In genomic region chr11:64817476-64817875, GRCh38 we compare ENCODE assay signal across 29 cellular contexts. TPM values are rescaled to one million over a fixed set of nuclear protein-coding genes. Genes with fewer than 3 reads are reported as not detected.
"Had no signal": no experiment of that assay in that cellular context is flagged by ENCODE, and none has a peak within 500 bp of the region (broad histone marks: within the 10 kb centered on the region; RNA-seq: fewer than 3 reads in every experiment).

No MANE protein-coding gene starts in this region.

- H3K27me3 ChIP-seq: colonic mucosa, gastrocnemius medialis, heart right ventricle, left lung, sigmoid colon, stomach, thyroid gland, vagina had no signal

- H3K4me1 ChIP-seq: colonic mucosa, gastrocnemius medialis, heart right ventricle, left lung, parathyroid adenoma, prostate gland, sigmoid colon, stomach, thyroid gland, vagina had no signal

- H3K36me3 ChIP-seq: colonic mucosa, gastrocnemius medialis, heart right ventricle, left lung, prostate gland, sigmoid colon, stomach, thyroid gland, vagina had no signal

- H3K4me3 Mint-ChIP-seq: dendritic cell treated with granulocyte-macrophage colony-stimulating factor and Interleukin-4, amounts not matched to agents 40 ng/mL and 50 ng/mL, for 4 days; endodermal cell; naive thymus-derived CD4-positive, alpha-beta T cell; nephron progenitor cell had no signal

- H3K9ac ChIP-seq: parathyroid adenoma had no signal

- ATAC-seq: esophagus mucosa; gastrocnemius medialis; heart right ventricle; left cardiac atrium; left lung; naive thymus-derived CD4-positive, alpha-beta T cell; right cardiac atrium had no signal

- DNase-seq: colonic mucosa; effector CD8-positive, alpha-beta T cell; endodermal cell; foreskin fibroblast; gastrocnemius medialis; heart right ventricle; hippocampal formation; left cardiac atrium; left lung; mesendoderm; midbrain; naive thymus-derived CD4-positive, alpha-beta T cell; nephron progenitor cell; occipital lobe; sigmoid colon; stimulated activated CD4-positive, alpha-beta T cell treated with anti-CD3 and anti-CD28 coated beads, Interleukin-2, amount 100 ng/mL, for 24 hours; stimulated activated CD4-positive, alpha-beta T cell treated with anti-CD3 and anti-CD28 coated beads, Interleukin-4, amount 100 ng/mL, for 4 hours; stimulated activated naive CD4-positive, alpha-beta T cell treated with Interleukin-2 at 50 U/mL for 16 hours; stomach; thyroid gland; trophoblast cell had no signal

- H2AFZ ChIP-seq: parathyroid adenoma had no signal

- H3K27ac Mint-ChIP-seq: dendritic cell treated with granulocyte-macrophage colony-stimulating factor and Interleukin-4, amounts not matched to agents 40 ng/mL and 50 ng/mL, for 4 days; endodermal cell; naive thymus-derived CD4-positive, alpha-beta T cell; nephron progenitor cell had no signal

- H3K36me3 Mint-ChIP-seq: naive thymus-derived CD4-positive, alpha-beta T cell had no signal

- H3K9me3 ChIP-seq: colonic mucosa, gastrocnemius medialis, heart right ventricle, left lung, prostate gland, sigmoid colon, stomach, thyroid gland, vagina had no signal

- H3K9me3 Mint-ChIP-seq: dendritic cell treated with granulocyte-macrophage colony-stimulating factor and Interleukin-4, amounts not matched to agents 40 ng/mL and 50 ng/mL, for 4 days; endodermal cell; naive thymus-derived CD4-positive, alpha-beta T cell; nephron progenitor cell had no signal

- H3K4me3 ChIP-seq: colonic mucosa, gastrocnemius medialis, heart right ventricle, left lung, prostate gland, sigmoid colon, stomach, thyroid gland, vagina had no signal

- H3K27ac ChIP-seq: colonic mucosa, epithelial cell of prostate, gastrocnemius medialis, heart right ventricle, left lung, parathyroid adenoma, prostate gland, sigmoid colon, stomach, thyroid gland, vagina had no signal

RNA-seq across cellular contexts. Expression of gene PYGM, which starts 57.7 kb away (rescaled TPM):
- total RNA-seq: glomerular endothelial cell had no signal
